In genomic region chr14:64645220-64645891, GRCh38 we compare ENCODE assay signal across 9 cellular contexts. TPM values are rescaled to one million over a fixed set of nuclear protein-coding genes. Genes with fewer than 3 reads are reported as not detected.
A peak's percentile ranks its signal among the peaks of the same experiment; 100 is the strongest.
DNase-seq lines count a peak whose midpoint lies in the region; ATAC-seq and TF ChIP-seq lines count a peak whose summit lies in the region.
"Had no signal": no experiment of that assay in that cellular context is flagged by ENCODE, and none has a peak within 500 bp of the region (broad histone marks: within the 10 kb centered on the region; RNA-seq: fewer than 3 reads in every experiment).

No MANE protein-coding gene starts in this region.

- no peaks in the 10 kb centered on the region for H3K79me1 ChIP-seq in H9 (ENCODE audit: insufficient read depth, low read depth, low read length, poor library complexity, severe bottlenecking)

- H3K36me3 Mint-ChIP-seq in H9 (ENCODE audit: insufficient read depth in 1 of 3, low read depth in 3 of 3): peaks cover 7 to 8% (median 8%) of the 10 kb centered on the region in 3 experiments; a peak in 6 of 7 replicates

- no peak for TF ChIP-seq POLR2A in breast epithelium (IDR thresholded peaks at IDR 0.05)

- peak overlapping the region; percentile 78 for H3K14ac ChIP-seq in H9 (ENCODE audit: insufficient read depth, low read length)

- no peak overlapping the region for H2AFZ ChIP-seq in H9 (ENCODE audit: low read length)

- H3K4me1 ChIP-seq in H9 (ENCODE audit: insufficient read depth, low read length): peaks cover 6% of the 10 kb centered on the region; the same call in 1 of the 2 replicates
- no peaks in the 10 kb centered on the region for H3K4me1 ChIP-seq in breast epithelium
- peaks cover 16% of the 10 kb centered on the region for H3K4me1 ChIP-seq in skeletal muscle satellite cell (ENCODE audit: control insufficient read depth, insufficient read depth, low read length)

- H3K9me3 ChIP-seq in H9 (ENCODE audit: control insufficient read depth, low read depth, low read length) (no peaks in the 10 kb centered on the region), breast epithelium (no peaks in the 10 kb centered on the region), skeletal muscle satellite cell (replicated peaks; ENCODE audit: low read length) (no peaks in the 10 kb centered on the region)

- no peak overlapping the region for H3K23ac ChIP-seq in H9 (ENCODE audit: insufficient read length, low read depth, low read length)

- ATAC-seq in HG03139 (IDR thresholded peaks at IDR 0.05; ENCODE audit: unreplicated experiment) (no peak), GM18511 (IDR thresholded peaks at IDR 0.05; ENCODE audit: unreplicated experiment) (no peak), HG02981 (IDR thresholded peaks at IDR 0.05; ENCODE audit: unreplicated experiment) (no peak)

- H3K27me3 Mint-ChIP-seq in H9 (ENCODE audit: low read depth): peaks cover 2% of the 10 kb centered on the region

- H3K27ac Mint-ChIP-seq in H9: peak overlapping the region; percentile 96 to 100 (median 97)

- H3K27me3 ChIP-seq in H9 (ENCODE audit: insufficient read depth, low read length): no peaks in the 10 kb centered on the region
- H3K27me3 ChIP-seq in breast epithelium: no peaks in the 10 kb centered on the region
- no peaks in the 10 kb centered on the region for H3K27me3 ChIP-seq in skeletal muscle satellite cell (ENCODE audit: control insufficient read depth, insufficient read depth, low read length)

- peak overlapping the region; percentile 100 for H2BK12ac ChIP-seq in H9 (ENCODE audit: insufficient read length, low read depth, low read length)

- no peak overlapping the region for H2BK20ac ChIP-seq in H9 (ENCODE audit: low read depth, low read length, poor library complexity, severe bottlenecking)

- no peaks in the 10 kb centered on the region for H4K20me1 ChIP-seq in H9 (ENCODE audit: control insufficient read depth, insufficient read depth, insufficient read length)

- H3K4ac ChIP-seq in H9 (ENCODE audit: low read depth, low read length): no peak overlapping the region

- H3K23me2 ChIP-seq in H9 (ENCODE audit: insufficient read length, low read depth, low read length, poor library complexity, severe bottlenecking): no peaks in the 10 kb centered on the region

- H3K79me2 ChIP-seq in H9 (ENCODE audit: insufficient read depth, low read length): no peaks in the 10 kb centered on the region

- no peak overlapping the region for H4K5ac ChIP-seq in H9 (ENCODE audit: insufficient read length, low read depth, low read length)

- peak overlapping the region; percentile 56 for H3K56ac ChIP-seq in H9 (ENCODE audit: insufficient read length, low read depth, low read length)

- H3K4me3 Mint-ChIP-seq in H9: peak overlapping the region; percentile 19 to 61; a peak in 4 of 5 replicates

- peak; percentile 74 for DNase-seq in H9
- no peak for DNase-seq in breast epithelium (ENCODE audit: low spot score in 2 of 2)
- DNase-seq in iPS-NIHi7 (ENCODE audit: extremely low spot score): peak; percentile 70
- DNase-seq in GM10266 (ENCODE audit: extremely low spot score): no peak

- H3K9me3 Mint-ChIP-seq in H9: peaks cover 8 to 9% of the 10 kb centered on the region in 2 experiments

- H4K8ac ChIP-seq in H9 (replicated peaks; ENCODE audit: insufficient read length, low read depth, low read length): peak overlapping the region; percentile 16

- H2BK5ac ChIP-seq in H9 (ENCODE audit: insufficient read length, low read length): peak overlapping the region; percentile 78

- no peak overlapping the region for H4K91ac ChIP-seq in H9 (ENCODE audit: insufficient read length, low read depth, low read length)

- peak overlapping the region; percentile 8 for H3K4me2 ChIP-seq in H9 (ENCODE audit: insufficient read depth, insufficient read length, low read length)
- H3K4me2 ChIP-seq in skeletal muscle satellite cell (ENCODE audit: low read length): peak overlapping the region; percentile 30

- H3K27ac ChIP-seq in H9 (ENCODE audit: insufficient read length, low read depth, low read length) (peak overlapping the region; percentile 99), breast epithelium (peak overlapping the region; percentile 37 to 77)
- H3K27ac ChIP-seq: HL-60 had no signal

- no CpG with 5 or more reads among the region's 10 CpGs for WGBS in H9 (ENCODE audit: extremely low coverage, insufficient read length, low lambda C conversion rate)

- H3T11ph ChIP-seq in H9 (ENCODE audit: low read length): no peak overlapping the region

- H3K4me3 ChIP-seq in breast epithelium (no peak overlapping the region), skeletal muscle satellite cell (ENCODE audit: low read length) (peak overlapping the region; percentile 13)

- H2BK120ac ChIP-seq in H9 (ENCODE audit: low read depth, low read length, poor library complexity, severe bottlenecking): no peak overlapping the region

- no peaks in the 10 kb centered on the region for H3K36me3 ChIP-seq in breast epithelium
- no peaks in the 10 kb centered on the region for H3K36me3 ChIP-seq in skeletal muscle satellite cell (ENCODE audit: insufficient read depth, low read length)

- no peak overlapping the region for H2BK15ac ChIP-seq in H9 (ENCODE audit: low read depth, low read length)

- H2AK5ac ChIP-seq in H9 (ENCODE audit: insufficient read length, low read length): no peak overlapping the region

- peak overlapping the region; percentile 58 for H3K9ac ChIP-seq in H9 (ENCODE audit: extremely low read depth, insufficient read length, low read length)
- H3K9ac ChIP-seq in skeletal muscle satellite cell (ENCODE audit: low read depth, low read length): peak overlapping the region; percentile 81

- H3K4me1 Mint-ChIP-seq in H9: peaks cover 36 to 41% of the 10 kb centered on the region in 2 experiments

- TF ChIP-seq CTCF in H9 (conservative IDR thresholded peaks at IDR 0.05) (no peak), breast epithelium (IDR thresholded peaks at IDR 0.05) (no peak), GM10266 (IDR thresholded peaks at IDR 0.05; ENCODE audit: control insufficient read depth, insufficient read depth, low read depth, missing control alignments) (no peak)

- H3K18ac ChIP-seq in H9 (ENCODE audit: insufficient read length, low read depth, low read length): peak overlapping the region; percentile 74

- intact Hi-C loops in breast epithelium (cut with DNase I; ENCODE audit: low total_unique reads): loop anchor here (1.0 kb wide), 1 partner anchor 141 kb away; the partner anchor contains the start of gene ZBTB1

RNA-seq across cellular contexts. Expression of gene PLEKHG3, which starts 58.9 kb away (rescaled TPM):
- total RNA-seq in H9 (2021) (48.5 and 49.5 TPM in 2 replicates), breast epithelium (10 to 100 TPM; 18.7 to 31.5 (median 30.3) TPM)
- 0.87 and 1.3 TPM in 2 replicates for total RNA-seq in skeletal muscle satellite cell (2012; rRNA removed)

Comparison
In these comparisons a context has a peak if more than half of its experiments do, and no peak if none do; other contexts are left out.
1. DNase-seq: peak in H9 (single experiment) and iPS-NIHi7 (single experiment); none in breast epithelium (0 of 2) and GM10266 (single experiment).